ENCODE assay signal across 1 cellular context in genomic region chr9:126528967-126529366, GRCh38.
TF ChIP-seq lines count a peak whose summit lies in the region.

No MANE protein-coding gene starts in this region.

TF ChIP-seq in GM23338, 12 proteins besides CTCF, POLR2A, EP300 and RAD21 (continued from another document):
- TF ChIP-seq ZNF462 (CRISPR knock-in tag; IDR thresholded peaks at IDR 0.05) (no peak), STAT1 (IDR thresholded peaks at IDR 0.05; ENCODE audit: unreplicated experiment) (no peak), ETS1 (IDR thresholded peaks at IDR 0.05) (no peak), ZNF331 (CRISPR knock-in tag; IDR thresholded peaks at IDR 0.05; ENCODE audit: low read depth) (no peak), EZH2phosphoT487 (IDR thresholded peaks at IDR 0.05; ENCODE audit: unreplicated experiment) (no peak), REST (IDR thresholded peaks at IDR 0.05; ENCODE audit: unreplicated experiment) (no peak), NANOG (IDR thresholded peaks at IDR 0.05; ENCODE audit: borderline replicate concordance) (no peak), JUNB (IDR thresholded peaks at IDR 0.05; ENCODE audit: unreplicated experiment) (no peak), EZH2 (IDR thresholded peaks at IDR 0.05; ENCODE audit: low read depth, unreplicated experiment) (no peak)
